Comparison of ENCODE assay signal across 11 cellular contexts in the genomic region with DNA sequence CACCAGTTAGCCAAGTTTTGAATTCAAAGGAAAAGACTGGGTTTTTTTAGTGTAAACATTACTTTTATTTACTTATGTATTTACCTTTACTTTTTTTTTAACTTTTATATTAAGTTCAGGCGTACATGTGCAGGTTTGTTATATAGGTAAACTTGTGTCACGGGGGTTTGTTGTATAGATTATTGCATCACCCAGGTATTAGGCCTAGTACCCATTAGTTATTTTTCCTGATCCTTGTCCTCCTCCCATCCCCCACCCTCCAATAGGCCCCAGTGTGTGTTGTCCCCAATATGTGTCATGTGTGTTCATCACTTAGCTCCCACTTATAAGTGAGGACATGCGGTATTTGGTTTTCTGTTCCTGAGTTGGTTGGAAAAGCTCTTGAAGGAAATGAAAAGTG. TPM values are rescaled to one million over a fixed set of nuclear protein-coding genes. Genes with fewer than 3 reads are reported as not detected.
"Had no signal": no experiment of that assay in that cellular context is flagged by ENCODE, and none has a peak within 500 bp of the region (broad histone marks: within the 10 kb centered on the region; RNA-seq: fewer than 3 reads in every experiment).

No MANE protein-coding gene starts in this region.

- H3K9me3 Mint-ChIP-seq: H9, HFFc6 had no signal

- H3K9me3 ChIP-seq: HAP-1 had no signal

- H3K4me1 ChIP-seq: HAP-1 had no signal

- FAIRE-seq: H1, H54 had no signal

- H3K27ac ChIP-seq: GM23248 had no signal

- H3K27ac Mint-ChIP-seq: HFFc6 had no signal

- ATAC-seq: HCT116 had no signal

- DNase-seq: GM23248, GOT3, H7, H9, HCEC 1CT, HFFc6 had no signal

- H3K4me1 Mint-ChIP-seq: H9 had no signal

- H2AFZ ChIP-seq: GM23248 had no signal

- H3K4me3 Mint-ChIP-seq: H9, HFFc6 had no signal

- H3K9ac ChIP-seq: GM23248 had no signal

- H3K4me3 ChIP-seq: GM23248, HAP-1 had no signal

RNA-seq across cellular contexts. Expression of gene CLDN25, which starts 26.7 kb away (rescaled TPM):
- total RNA-seq: GM23248, H1, H4, H7, H9, HFFc6 had no signal
- polyA plus RNA-seq: GM23248, H1 had no signal

RNA-seq across cellular contexts. Expression of gene TMPRSS5, which starts 46.8 kb away (rescaled TPM):
- total RNA-seq: GM23248, H4 had no signal
- polyA plus RNA-seq: GM23248 had no signal
